1 cellular context compared by ENCODE assay signal in the genomic region with DNA sequence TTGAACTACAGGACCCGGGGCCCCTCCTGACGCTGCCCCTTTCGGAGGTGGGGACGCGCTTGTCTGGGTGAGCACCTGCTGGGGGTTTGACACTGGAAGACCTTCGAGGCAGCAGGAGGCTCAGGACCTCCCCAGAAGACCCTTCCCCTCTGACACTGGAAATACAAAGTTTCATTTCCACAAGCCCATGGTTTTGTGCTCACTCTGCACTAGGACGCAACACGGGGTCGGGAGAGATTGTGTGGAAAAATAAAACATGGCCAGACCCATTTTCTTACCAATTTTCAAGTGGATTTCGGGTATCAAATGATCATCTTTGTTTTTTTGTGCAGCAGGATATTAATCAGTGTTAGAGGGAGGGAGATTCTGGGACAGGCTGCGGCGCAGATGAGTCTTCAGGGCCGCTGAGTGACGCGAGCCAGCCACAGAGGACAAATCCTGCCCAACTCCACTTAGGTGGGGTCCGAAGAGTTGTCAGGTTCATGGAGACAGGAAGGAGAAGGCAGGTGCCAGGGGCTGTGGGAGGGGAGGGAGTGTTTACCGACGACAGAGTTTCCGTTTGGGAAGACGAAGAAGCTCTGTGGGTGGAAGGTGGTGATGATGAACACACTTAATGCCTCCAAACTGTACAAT.
A peak's percentile ranks its signal among the peaks of the same experiment; 100 is the strongest.
TF ChIP-seq lines count a peak whose summit lies in the region.

No MANE protein-coding gene starts in this region.

TF ChIP-seq in HepG2, 621 proteins besides CTCF, POLR2A, EP300 and RAD21 (continued from another document):
- TF ChIP-seq, protein P1, sequence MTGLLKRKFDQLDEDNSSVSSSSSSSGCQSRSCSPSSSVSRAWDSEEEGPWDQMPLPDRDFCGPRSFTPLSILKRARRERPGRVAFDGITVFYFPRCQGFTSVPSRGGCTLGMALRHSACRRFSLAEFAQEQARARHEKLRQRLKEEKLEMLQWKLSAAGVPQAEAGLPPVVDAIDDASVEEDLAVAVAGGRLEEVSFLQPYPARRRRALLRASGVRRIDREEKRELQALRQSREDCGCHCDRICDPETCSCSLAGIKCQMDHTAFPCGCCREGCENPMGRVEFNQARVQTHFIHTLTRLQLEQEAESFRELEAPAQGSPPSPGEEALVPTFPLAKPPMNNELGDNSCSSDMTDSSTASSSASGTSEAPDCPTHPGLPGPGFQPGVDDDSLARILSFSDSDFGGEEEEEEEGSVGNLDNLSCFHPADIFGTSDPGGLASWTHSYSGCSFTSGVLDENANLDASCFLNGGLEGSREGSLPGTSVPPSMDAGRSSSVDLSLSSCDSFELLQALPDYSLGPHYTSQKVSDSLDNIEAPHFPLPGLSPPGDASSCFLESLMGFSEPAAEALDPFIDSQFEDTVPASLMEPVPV (CRISPR knock-in tag; IDR thresholded peaks at IDR 0.05) = 0 out of 2 replicates have a peak, but pooled peaks have one; percentile 48
- TF ChIP-seq ZFP1 (CRISPR knock-in tag; IDR thresholded peaks at IDR 0.05) (no peak), ZFP82 (CRISPR knock-in tag; IDR thresholded peaks at IDR 0.05; ENCODE audit: borderline replicate concordance) (0 out of 2 replicates have a peak, but pooled peaks have one; percentile 12), NFE2L2 (IDR thresholded peaks at IDR 0.05; ENCODE audit: low read length) (no peak), ZNF383 (CRISPR knock-in tag; IDR thresholded peaks at IDR 0.05; ENCODE audit: borderline replicate concordance) (no peak), HNF4G (IDR thresholded peaks at IDR 0.05; ENCODE audit: borderline replicate concordance, low read depth, low read length) (no peak), HNF4G (CRISPR knock-in tag; IDR thresholded peaks at IDR 0.05; ENCODE audit: borderline replicate concordance, low read depth) (no peak), ZNF839 (CRISPR knock-in tag; IDR thresholded peaks at IDR 0.05; ENCODE audit: borderline replicate concordance) (no peak)
- TF ChIP-seq, protein P2, sequence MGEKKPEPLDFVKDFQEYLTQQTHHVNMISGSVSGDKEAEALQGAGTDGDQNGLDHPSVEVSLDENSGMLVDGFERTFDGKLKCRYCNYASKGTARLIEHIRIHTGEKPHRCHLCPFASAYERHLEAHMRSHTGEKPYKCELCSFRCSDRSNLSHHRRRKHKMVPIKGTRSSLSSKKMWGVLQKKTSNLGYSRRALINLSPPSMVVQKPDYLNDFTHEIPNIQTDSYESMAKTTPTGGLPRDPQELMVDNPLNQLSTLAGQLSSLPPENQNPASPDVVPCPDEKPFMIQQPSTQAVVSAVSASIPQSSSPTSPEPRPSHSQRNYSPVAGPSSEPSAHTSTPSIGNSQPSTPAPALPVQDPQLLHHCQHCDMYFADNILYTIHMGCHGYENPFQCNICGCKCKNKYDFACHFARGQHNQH (CRISPR knock-in tag; IDR thresholded peaks at IDR 0.05) = no peak
- TF ChIP-seq, protein P3, sequence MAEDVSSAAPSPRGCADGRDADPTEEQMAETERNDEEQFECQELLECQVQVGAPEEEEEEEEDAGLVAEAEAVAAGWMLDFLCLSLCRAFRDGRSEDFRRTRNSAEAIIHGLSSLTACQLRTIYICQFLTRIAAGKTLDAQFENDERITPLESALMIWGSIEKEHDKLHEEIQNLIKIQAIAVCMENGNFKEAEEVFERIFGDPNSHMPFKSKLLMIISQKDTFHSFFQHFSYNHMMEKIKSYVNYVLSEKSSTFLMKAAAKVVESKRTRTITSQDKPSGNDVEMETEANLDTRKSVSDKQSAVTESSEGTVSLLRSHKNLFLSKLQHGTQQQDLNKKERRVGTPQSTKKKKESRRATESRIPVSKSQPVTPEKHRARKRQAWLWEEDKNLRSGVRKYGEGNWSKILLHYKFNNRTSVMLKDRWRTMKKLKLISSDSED (CRISPR knock-in tag; IDR thresholded peaks at IDR 0.05) = no peak
TF ChIP-seq in HepG2: peak in this region for 12.
